Comparison of ENCODE assay signal across 2 cellular contexts in the genomic region with DNA sequence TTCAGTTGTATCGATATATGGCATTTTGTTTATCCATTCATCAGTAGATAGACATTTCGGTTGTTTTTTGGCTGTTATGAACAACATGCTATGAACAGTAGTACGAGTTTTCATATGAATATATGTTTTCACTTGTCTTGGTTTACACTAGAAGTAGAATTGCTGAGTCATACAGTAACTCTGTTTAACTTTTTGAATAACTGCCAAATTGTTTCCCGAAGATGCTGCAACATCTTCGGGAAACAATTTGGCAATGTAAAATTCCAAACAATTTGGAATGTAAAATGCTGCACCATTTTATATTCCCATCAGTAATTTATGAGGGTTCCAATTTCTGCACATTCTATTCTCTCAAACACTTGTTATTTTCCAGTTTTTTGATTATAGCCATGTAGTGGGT.
TF ChIP-seq lines count a peak whose summit lies in the region.

No MANE protein-coding gene starts in this region.

TF ChIP-seq in HepG2, 621 proteins besides CTCF, POLR2A, EP300 and RAD21 (continues in another document):
- TF ChIP-seq MXI1 (IDR thresholded peaks at IDR 0.05; ENCODE audit: borderline replicate concordance, low read depth, low read length) (no peak), ZNF33B (CRISPR knock-in tag; IDR thresholded peaks at IDR 0.05) (no peak), ZFP36 (IDR thresholded peaks at IDR 0.05; ENCODE audit: borderline replicate concordance, low read depth, low read length, partially characterized antibody) (no peak), PHF20 (CRISPR knock-in tag; IDR thresholded peaks at IDR 0.05) (no peak), NFIC (IDR thresholded peaks at IDR 0.05; ENCODE audit: low read length) (no peak), ZZZ3 (CRISPR knock-in tag; IDR thresholded peaks at IDR 0.05; ENCODE audit: borderline replicate concordance) (no peak), HOXA9 (CRISPR knock-in tag; IDR thresholded peaks at IDR 0.05; ENCODE audit: borderline replicate concordance) (no peak), ZNF614 (CRISPR knock-in tag; IDR thresholded peaks at IDR 0.05; ENCODE audit: borderline replicate concordance) (no peak), ZFX (CRISPR knock-in tag; IDR thresholded peaks at IDR 0.05; ENCODE audit: low read depth) (no peak), TEF (CRISPR knock-in tag; IDR thresholded peaks at IDR 0.05) (no peak), ZFY (CRISPR knock-in tag; IDR thresholded peaks at IDR 0.05) (no peak), CREM (IDR thresholded peaks at IDR 0.05) (no peak), CREM (CRISPR knock-in tag; IDR thresholded peaks at IDR 0.05) (no peak), ZNF224 (CRISPR knock-in tag; IDR thresholded peaks at IDR 0.05) (no peak), NFE2L2 (IDR thresholded peaks at IDR 0.05; ENCODE audit: low read length) (peak; percentile 81), TBX2 (CRISPR knock-in tag; IDR thresholded peaks at IDR 0.05; ENCODE audit: borderline replicate concordance) (no peak), MAFK (conservative IDR thresholded peaks at IDR 0.05 in 1 of 2, IDR thresholded peaks at IDR 0.05 in 1 of 2; ENCODE audit: low read length in 2 of 2) (peak; percentile 64 to 70), MAFF (IDR thresholded peaks at IDR 0.05; ENCODE audit: low read depth, low read length) (peak; percentile 48; the same call in 1 of the 2 replicates)
- TF ChIP-seq, protein P1, sequence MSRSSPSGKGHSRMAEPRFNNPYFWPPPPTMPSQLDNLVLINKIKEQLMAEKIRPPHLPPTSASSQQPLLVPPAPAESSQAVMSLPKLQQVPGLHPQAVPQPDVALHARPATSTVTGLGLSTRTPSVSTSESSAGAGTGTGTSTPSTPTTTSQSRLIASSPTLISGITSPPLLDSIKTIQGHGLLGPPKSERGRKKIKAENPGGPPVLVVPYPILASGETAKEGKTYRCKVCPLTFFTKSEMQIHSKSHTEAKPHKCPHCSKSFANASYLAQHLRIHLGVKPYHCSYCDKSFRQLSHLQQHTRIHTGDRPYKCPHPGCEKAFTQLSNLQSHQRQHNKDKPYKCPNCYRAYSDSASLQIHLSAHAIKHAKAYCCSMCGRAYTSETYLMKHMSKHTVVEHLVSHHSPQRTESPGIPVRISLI (CRISPR knock-in tag; IDR thresholded peaks at IDR 0.05; ENCODE audit: borderline replicate concordance) = no peak
- TF ChIP-seq, protein P2, sequence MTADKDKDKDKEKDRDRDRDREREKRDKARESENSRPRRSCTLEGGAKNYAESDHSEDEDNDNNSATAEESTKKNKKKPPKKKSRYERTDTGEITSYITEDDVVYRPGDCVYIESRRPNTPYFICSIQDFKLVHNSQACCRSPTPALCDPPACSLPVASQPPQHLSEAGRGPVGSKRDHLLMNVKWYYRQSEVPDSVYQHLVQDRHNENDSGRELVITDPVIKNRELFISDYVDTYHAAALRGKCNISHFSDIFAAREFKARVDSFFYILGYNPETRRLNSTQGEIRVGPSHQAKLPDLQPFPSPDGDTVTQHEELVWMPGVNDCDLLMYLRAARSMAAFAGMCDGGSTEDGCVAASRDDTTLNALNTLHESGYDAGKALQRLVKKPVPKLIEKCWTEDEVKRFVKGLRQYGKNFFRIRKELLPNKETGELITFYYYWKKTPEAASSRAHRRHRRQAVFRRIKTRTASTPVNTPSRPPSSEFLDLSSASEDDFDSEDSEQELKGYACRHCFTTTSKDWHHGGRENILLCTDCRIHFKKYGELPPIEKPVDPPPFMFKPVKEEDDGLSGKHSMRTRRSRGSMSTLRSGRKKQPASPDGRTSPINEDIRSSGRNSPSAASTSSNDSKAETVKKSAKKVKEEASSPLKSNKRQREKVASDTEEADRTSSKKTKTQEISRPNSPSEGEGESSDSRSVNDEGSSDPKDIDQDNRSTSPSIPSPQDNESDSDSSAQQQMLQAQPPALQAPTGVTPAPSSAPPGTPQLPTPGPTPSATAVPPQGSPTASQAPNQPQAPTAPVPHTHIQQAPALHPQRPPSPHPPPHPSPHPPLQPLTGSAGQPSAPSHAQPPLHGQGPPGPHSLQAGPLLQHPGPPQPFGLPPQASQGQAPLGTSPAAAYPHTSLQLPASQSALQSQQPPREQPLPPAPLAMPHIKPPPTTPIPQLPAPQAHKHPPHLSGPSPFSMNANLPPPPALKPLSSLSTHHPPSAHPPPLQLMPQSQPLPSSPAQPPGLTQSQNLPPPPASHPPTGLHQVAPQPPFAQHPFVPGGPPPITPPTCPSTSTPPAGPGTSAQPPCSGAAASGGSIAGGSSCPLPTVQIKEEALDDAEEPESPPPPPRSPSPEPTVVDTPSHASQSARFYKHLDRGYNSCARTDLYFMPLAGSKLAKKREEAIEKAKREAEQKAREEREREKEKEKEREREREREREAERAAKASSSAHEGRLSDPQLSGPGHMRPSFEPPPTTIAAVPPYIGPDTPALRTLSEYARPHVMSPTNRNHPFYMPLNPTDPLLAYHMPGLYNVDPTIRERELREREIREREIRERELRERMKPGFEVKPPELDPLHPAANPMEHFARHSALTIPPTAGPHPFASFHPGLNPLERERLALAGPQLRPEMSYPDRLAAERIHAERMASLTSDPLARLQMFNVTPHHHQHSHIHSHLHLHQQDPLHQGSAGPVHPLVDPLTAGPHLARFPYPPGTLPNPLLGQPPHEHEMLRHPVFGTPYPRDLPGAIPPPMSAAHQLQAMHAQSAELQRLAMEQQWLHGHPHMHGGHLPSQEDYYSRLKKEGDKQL (CRISPR knock-in tag; IDR thresholded peaks at IDR 0.05; ENCODE audit: low read depth) = no peak
- TF ChIP-seq, protein P3, sequence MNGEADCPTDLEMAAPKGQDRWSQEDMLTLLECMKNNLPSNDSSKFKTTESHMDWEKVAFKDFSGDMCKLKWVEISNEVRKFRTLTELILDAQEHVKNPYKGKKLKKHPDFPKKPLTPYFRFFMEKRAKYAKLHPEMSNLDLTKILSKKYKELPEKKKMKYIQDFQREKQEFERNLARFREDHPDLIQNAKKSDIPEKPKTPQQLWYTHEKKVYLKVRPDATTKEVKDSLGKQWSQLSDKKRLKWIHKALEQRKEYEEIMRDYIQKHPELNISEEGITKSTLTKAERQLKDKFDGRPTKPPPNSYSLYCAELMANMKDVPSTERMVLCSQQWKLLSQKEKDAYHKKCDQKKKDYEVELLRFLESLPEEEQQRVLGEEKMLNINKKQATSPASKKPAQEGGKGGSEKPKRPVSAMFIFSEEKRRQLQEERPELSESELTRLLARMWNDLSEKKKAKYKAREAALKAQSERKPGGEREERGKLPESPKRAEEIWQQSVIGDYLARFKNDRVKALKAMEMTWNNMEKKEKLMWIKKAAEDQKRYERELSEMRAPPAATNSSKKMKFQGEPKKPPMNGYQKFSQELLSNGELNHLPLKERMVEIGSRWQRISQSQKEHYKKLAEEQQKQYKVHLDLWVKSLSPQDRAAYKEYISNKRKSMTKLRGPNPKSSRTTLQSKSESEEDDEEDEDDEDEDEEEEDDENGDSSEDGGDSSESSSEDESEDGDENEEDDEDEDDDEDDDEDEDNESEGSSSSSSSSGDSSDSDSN (CRISPR knock-in tag; IDR thresholded peaks at IDR 0.05) = no peak

TF ChIP-seq in SK-N-SH, 30 proteins besides CTCF, POLR2A, EP300 and RAD21:
- peak; percentile 21; the same call in 1 of the 2 replicates for TF ChIP-seq FOSL2 (IDR thresholded peaks at IDR 0.05; ENCODE audit: borderline replicate concordance, low read depth)
- TF ChIP-seq USF2 (IDR thresholded peaks at IDR 0.05; ENCODE audit: borderline replicate concordance, low read depth, low read length) = no peak
- TF ChIP-seq SIN3A (IDR thresholded peaks at IDR 0.05; ENCODE audit: borderline replicate concordance, low read depth, low read length) = no peak
- TF ChIP-seq NFIC (IDR thresholded peaks at IDR 0.05; ENCODE audit: borderline replicate concordance) = peak; percentile 74
